Comparison of ENCODE assay signal across 28 cellular contexts in genomic region chr10:66394287-66395063, GRCh38.
"Had no signal": no experiment of that assay in that cellular context is flagged by ENCODE, and none has a peak within 500 bp of the region (broad histone marks: within the 10 kb centered on the region; RNA-seq: fewer than 3 reads in every experiment).

No MANE protein-coding gene starts in this region.

- H3K9me3 Mint-ChIP-seq: mesothelial cell of epicardium, neural crest cell, type B pancreatic cell had no signal

- H3K27me3 Mint-ChIP-seq: effector memory CD8-positive, alpha-beta T cell; naive B cell; natural killer cell treated with Interleukin-12 subunit alpha and Interleukin-12 subunit beta and Interleukin-15 and Interleukin-18, amount 100 ng/mL, for 72 hours; progenitor cell of endocrine pancreas; type B pancreatic cell had no signal

- H3K4me3 ChIP-seq: colonic mucosa, gastrocnemius medialis, lung, mucosa of descending colon, right lobe of liver, stomach, tibial artery had no signal

- H3K4me1 Mint-ChIP-seq: mesothelial cell of epicardium, naive B cell, neural crest cell had no signal

- H3K4me1 ChIP-seq: colonic mucosa, gastrocnemius medialis, parathyroid adenoma, stomach, tibial artery had no signal

- H3K36me3 Mint-ChIP-seq: mesothelial cell of epicardium; naive B cell; natural killer cell treated with Interleukin-12 subunit alpha and Interleukin-12 subunit beta and Interleukin-15 and Interleukin-18, amount 100 ng/mL, for 72 hours; type B pancreatic cell had no signal

- H3K27me3 ChIP-seq: colonic mucosa, gastrocnemius medialis, neutrophil, right lobe of liver, stomach, tibial artery had no signal

- H2AFZ ChIP-seq: parathyroid adenoma had no signal

- DNase-seq: colonic mucosa; effector memory CD8-positive, alpha-beta T cell; foreskin fibroblast; gastrocnemius medialis; head of caudate nucleus; kidney; mesenchymal stem cell; mucosa of descending colon; naive B cell; right lobe of liver; small intestine; stimulated activated CD4-positive, alpha-beta T cell treated with anti-CD3 and anti-CD28 coated beads, Interleukin-1b, Interleukin-23, amount 100 ng/mL, for 48 hours; stimulated activated CD4-positive, alpha-beta T cell treated with anti-CD3 and anti-CD28 coated beads, Interleukin-4, amount 100 ng/mL, for 1 hour; stimulated activated CD8-positive, alpha-beta memory T cell treated with anti-CD3 and anti-CD28 coated beads, Interleukin-4, amount 100 ng/mL, for 48 hours; stimulated activated naive CD4-positive, alpha-beta T cell treated with Interleukin-2 at 50 U/mL for 16 hours; stomach; tibial artery had no signal

- H3K36me3 ChIP-seq: colonic mucosa, gastrocnemius medialis, neutrophil, right lobe of liver, stomach, tibial artery had no signal

- H3K79me2 ChIP-seq: parathyroid adenoma had no signal

- H3K27ac Mint-ChIP-seq: effector memory CD8-positive, alpha-beta T cell; mesothelial cell of epicardium; naive B cell; natural killer cell treated with Interleukin-12 subunit alpha and Interleukin-12 subunit beta and Interleukin-15 and Interleukin-18, amount 100 ng/mL, for 72 hours; progenitor cell of endocrine pancreas; type B pancreatic cell had no signal

- ATAC-seq: effector memory CD8-positive, alpha-beta T cell; esophagus mucosa; gastrocnemius medialis; left lobe of liver; mucosa of descending colon; natural killer cell treated with Interleukin-12 subunit alpha and Interleukin-12 subunit beta and Interleukin-15 and Interleukin-18, amount 100 ng/mL, for 72 hours; right lobe of liver had no signal

- H3K27ac ChIP-seq: colonic mucosa, epithelial cell of prostate, gastrocnemius medialis, neutrophil, parathyroid adenoma, right lobe of liver, stomach, tibial artery had no signal

- H3K4me3 Mint-ChIP-seq: effector memory CD8-positive, alpha-beta T cell; mesothelial cell of epicardium; naive B cell; natural killer cell treated with Interleukin-12 subunit alpha and Interleukin-12 subunit beta and Interleukin-15 and Interleukin-18, amount 100 ng/mL, for 72 hours; neural crest cell; type B pancreatic cell had no signal

- H3K9me3 ChIP-seq: colonic mucosa, gastrocnemius medialis, mucosa of descending colon, neutrophil, right lobe of liver, stomach, tibial artery had no signal
